In genomic region chr3:82080261-82080660, GRCh38 we compare ENCODE assay signal across 14 cellular contexts.
A peak's percentile ranks its signal among the peaks of the same experiment; 100 is the strongest.
DNase-seq lines count a peak whose midpoint lies in the region; ATAC-seq, FAIRE-seq and TF ChIP-seq lines count a peak whose summit lies in the region.
"Had no signal": no experiment of that assay in that cellular context is flagged by ENCODE, and none has a peak within 500 bp of the region (broad histone marks: within the 10 kb centered on the region; RNA-seq: fewer than 3 reads in every experiment).

No MANE protein-coding gene starts in this region.

- no peaks in the 10 kb centered on the region for H3K36me3 Mint-ChIP-seq in WTC11

- no peaks in the 10 kb centered on the region for H3K9me3 ChIP-seq in endothelial cell of umbilical vein (replicated peaks; ENCODE audit: control insufficient read depth, insufficient read depth, low read length)
- H3K9me3 ChIP-seq: thoracic aorta had no signal

- no peaks in the 10 kb centered on the region for H3K79me2 ChIP-seq in endothelial cell of umbilical vein (ENCODE audit: control insufficient read depth, insufficient read depth, low read length)

- H3K27me3 ChIP-seq in endothelial cell of umbilical vein (ENCODE audit: control insufficient read depth in 2 of 2, insufficient read depth in 2 of 2, low read length in 2 of 2) = no peaks in the 10 kb centered on the region

- TF ChIP-seq CTCF in endothelial cell of umbilical vein (IDR thresholded peaks at IDR 0.05; ENCODE audit: extremely low read depth in 1 of 2, insufficient read depth in 1 of 2, low read depth in 1 of 2, low read length in 2 of 2) (no peak), WTC11 (IDR thresholded peaks at IDR 0.05) (no peak)

- H3K27me3 Mint-ChIP-seq in WTC11 (ENCODE audit: low read depth) = no peaks in the 10 kb centered on the region

- H3K4me1 Mint-ChIP-seq in WTC11 = peaks cover 24% of the 10 kb centered on the region

- H3K4me1 ChIP-seq in endothelial cell of umbilical vein (ENCODE audit: control insufficient read depth, extremely low read depth, insufficient read depth, low read length) = peaks cover 33% of the 10 kb centered on the region

- H3K4me3 Mint-ChIP-seq in WTC11 = no peak overlapping the region
- H3K4me3 Mint-ChIP-seq: nephron had no signal

- ATAC-seq in GM18870 (IDR thresholded peaks at IDR 0.05; ENCODE audit: unreplicated experiment) = peak; percentile 37
- ATAC-seq in WTC11 = no peak
- ATAC-seq in GM21737 (IDR thresholded peaks at IDR 0.05; ENCODE audit: unreplicated experiment) = no peak

- dilution Hi-C loops in endothelial cell of umbilical vein (cut with MboI; ENCODE audit: extremely low pct_ligation_motif_present, low sequenced_read_pairs) = no loop called here

- TSS peak; percentile 81 for BruUV-seq in endothelial cell of umbilical vein (replicated peaks; lab: Mats Ljungman, UMichigan)

- peak; percentile 56 for FAIRE-seq in endothelial cell of umbilical vein (lab: Jason Lieb, UNC)

- no peaks in the 10 kb centered on the region for H3K9me1 ChIP-seq in endothelial cell of umbilical vein (replicated peaks; ENCODE audit: control insufficient read depth, extremely low read depth, insufficient read depth, low read length)

- POLR2A ChIA-PET in endothelial cell of umbilical vein (lab: Charles Lee) (interaction anchor here (1.1 kb wide), 1 partner anchor 78 kb away, joined by 5 read pairs; no protein-coding TSS in a partner anchor), WTC11 (lab: Charles Lee) (no interaction called here)

- peak; percentile 3 for DNase-seq in NAMALWA (ENCODE audit: low spot score)
- DNase-seq in endothelial cell of umbilical vein (ENCODE audit: low read depth, low spot score) = peak; percentile 61
- DNase-seq in skeletal muscle cell (ENCODE audit: low read depth) = peak; percentile 41
- no peak for DNase-seq in WTC11 (ENCODE audit: low spot score)
- no peak for DNase-seq in activated T-cell treated with anti-CD3 and anti-CD28 coated beads, Interleukin-2, amount 50 U/mL, for 48 hours
- DNase-seq: activated CD4-positive, alpha-beta T cell treated with anti-CD3 and anti-CD28 coated beads, Interleukin-2, amount 50 U/mL, for 1 hour; anterior cingulate cortex; NCI-H2081 treated with DMSO at 0.1 percent for 48 hours had no signal

- TF ChIP-seq POLR2A in endothelial cell of umbilical vein (IDR thresholded peaks at IDR 0.05; ENCODE audit: low read depth, low read length) = no peak

- CTCF ChIA-PET in endothelial cell of umbilical vein (lab: Charles Lee) = interaction anchor here (1.0 to 2.1 kb wide), 5 partner anchors 13 to 78 kb away, joined by 3 to 9 read pairs (median 3); no protein-coding TSS in a partner anchor
- CTCF ChIA-PET in WTC11 (lab: Charles Lee) = interaction anchor here (0.6 kb wide), 1 partner anchor 1499 kb away, joined by 3 read pairs; no protein-coding TSS in a partner anchor

- peak overlapping the region; percentile 41 for H3K9ac ChIP-seq in endothelial cell of umbilical vein (replicated peaks; ENCODE audit: extremely low read depth, insufficient read depth, low read length)
- H3K9ac ChIP-seq: KMS-11 had no signal

- intact Hi-C loops in endothelial cell of umbilical vein (cut with micrococcal nuclease) = loop anchor here (2.0 to 10.0 kb wide), 3 partner anchors 53 to 1145 kb away; no protein-coding TSS in a partner anchor

- H2AFZ ChIP-seq in endothelial cell of umbilical vein (ENCODE audit: low read depth, low read length) = peak overlapping the region; percentile 86

- H4K20me1 ChIP-seq in endothelial cell of umbilical vein (replicated peaks; ENCODE audit: control insufficient read depth, extremely low read depth, insufficient read depth, low read length) = no peaks in the 10 kb centered on the region

- no peaks in the 10 kb centered on the region for H3K9me3 Mint-ChIP-seq in WTC11
- H3K9me3 Mint-ChIP-seq: nephron had no signal

- no peak overlapping the region; the same call in 1 of the 2 replicates for H3K27ac Mint-ChIP-seq in WTC11
- H3K27ac Mint-ChIP-seq: nephron had no signal

- H3K36me3 ChIP-seq in endothelial cell of umbilical vein (ENCODE audit: control insufficient read depth in 2 of 2, extremely low read depth in 1 of 2, insufficient read depth in 2 of 2, low read length in 2 of 2) = no peaks in the 10 kb centered on the region
- H3K36me3 ChIP-seq: thoracic aorta had no signal

- peak overlapping the region; percentile 79 for H3K27ac ChIP-seq in endothelial cell of umbilical vein (ENCODE audit: insufficient read depth, low read depth, low read length)
- H3K27ac ChIP-seq: KMS-11, skin epidermis, thoracic aorta had no signal

- H3K4me2 ChIP-seq in endothelial cell of umbilical vein (ENCODE audit: insufficient read depth, low read length) = peak overlapping the region; percentile 71
- H3K4me2 ChIP-seq: KMS-11 had no signal

- H3K4me3 ChIP-seq in endothelial cell of umbilical vein (replicated peaks in 1 of 3; ENCODE audit: insufficient read depth in 1 of 3, low read depth in 1 of 3, low read length in 3 of 3) (no peak overlapping the region), skeletal muscle cell (ENCODE audit: low read depth, low read length) (no peak overlapping the region)
- H3K4me3 ChIP-seq: skin epidermis, thoracic aorta had no signal

TF ChIP-seq in endothelial cell of umbilical vein, 7 proteins besides CTCF, POLR2A, EP300 and RAD21:
- TF ChIP-seq POLR2AphosphoS5 (IDR thresholded peaks at IDR 0.05; ENCODE audit: insufficient read depth, low read depth, low read length) (no peak), GATA2 (IDR thresholded peaks at IDR 0.05; ENCODE audit: insufficient read depth, insufficient read length, low read depth, low read length) (no peak), JUN (IDR thresholded peaks at IDR 0.05; ENCODE audit: borderline replicate concordance, insufficient read depth, insufficient read length, low read depth) (no peak), FOS (IDR thresholded peaks at IDR 0.05; ENCODE audit: borderline replicate concordance, insufficient read depth, low read length) (no peak), MYC (IDR thresholded peaks at IDR 0.05; ENCODE audit: low read depth, low read length) (no peak), EZH2 (IDR thresholded peaks at IDR 0.05; ENCODE audit: borderline replicate concordance, low read depth, low read length, severe bottlenecking) (no peak)
TF ChIP-seq in endothelial cell of umbilical vein: peak in this region for 0.

TF ChIP-seq in WTC11, 78 proteins besides CTCF, POLR2A, EP300 and RAD21:
- no peak for TF ChIP-seq TCF7 (CRISPR knock-in tag; IDR thresholded peaks at IDR 0.05; ENCODE audit: low read depth)
- TF ChIP-seq RELA (CRISPR knock-in tag; IDR thresholded peaks at IDR 0.05; ENCODE audit: borderline replicate concordance) = no peak
- no peak for TF ChIP-seq ETV6 (CRISPR knock-in tag; IDR thresholded peaks at IDR 0.05)
- no peak for TF ChIP-seq OVOL2 (CRISPR knock-in tag; IDR thresholded peaks at IDR 0.05; ENCODE audit: borderline replicate concordance)
- TF ChIP-seq USF1 (CRISPR knock-in tag; IDR thresholded peaks at IDR 0.05) = no peak
- no peak for TF ChIP-seq TEAD4 (CRISPR knock-in tag; IDR thresholded peaks at IDR 0.05)
- no peak for TF ChIP-seq ZNF317 (CRISPR knock-in tag; IDR thresholded peaks at IDR 0.05; ENCODE audit: borderline replicate concordance, low read depth)
- TF ChIP-seq NR2C2 (CRISPR knock-in tag; IDR thresholded peaks at IDR 0.05) = no peak
- TF ChIP-seq ZMAT4 (CRISPR knock-in tag; IDR thresholded peaks at IDR 0.05) = no peak

Comparison
In these comparisons a context has a peak if more than half of its experiments do, and no peak if none do; other contexts are left out.
1. DNase-seq: peak in NAMALWA (single experiment), endothelial cell of umbilical vein (single experiment) and skeletal muscle cell (single experiment); none in WTC11 (single experiment) and activated T-cell treated with anti-CD3 and anti-CD28 coated beads, Interleukin-2, amount 50 U/mL, for 48 hours (0 of 2).